9 cellular contexts compared by ENCODE assay signal in the genomic region with DNA sequence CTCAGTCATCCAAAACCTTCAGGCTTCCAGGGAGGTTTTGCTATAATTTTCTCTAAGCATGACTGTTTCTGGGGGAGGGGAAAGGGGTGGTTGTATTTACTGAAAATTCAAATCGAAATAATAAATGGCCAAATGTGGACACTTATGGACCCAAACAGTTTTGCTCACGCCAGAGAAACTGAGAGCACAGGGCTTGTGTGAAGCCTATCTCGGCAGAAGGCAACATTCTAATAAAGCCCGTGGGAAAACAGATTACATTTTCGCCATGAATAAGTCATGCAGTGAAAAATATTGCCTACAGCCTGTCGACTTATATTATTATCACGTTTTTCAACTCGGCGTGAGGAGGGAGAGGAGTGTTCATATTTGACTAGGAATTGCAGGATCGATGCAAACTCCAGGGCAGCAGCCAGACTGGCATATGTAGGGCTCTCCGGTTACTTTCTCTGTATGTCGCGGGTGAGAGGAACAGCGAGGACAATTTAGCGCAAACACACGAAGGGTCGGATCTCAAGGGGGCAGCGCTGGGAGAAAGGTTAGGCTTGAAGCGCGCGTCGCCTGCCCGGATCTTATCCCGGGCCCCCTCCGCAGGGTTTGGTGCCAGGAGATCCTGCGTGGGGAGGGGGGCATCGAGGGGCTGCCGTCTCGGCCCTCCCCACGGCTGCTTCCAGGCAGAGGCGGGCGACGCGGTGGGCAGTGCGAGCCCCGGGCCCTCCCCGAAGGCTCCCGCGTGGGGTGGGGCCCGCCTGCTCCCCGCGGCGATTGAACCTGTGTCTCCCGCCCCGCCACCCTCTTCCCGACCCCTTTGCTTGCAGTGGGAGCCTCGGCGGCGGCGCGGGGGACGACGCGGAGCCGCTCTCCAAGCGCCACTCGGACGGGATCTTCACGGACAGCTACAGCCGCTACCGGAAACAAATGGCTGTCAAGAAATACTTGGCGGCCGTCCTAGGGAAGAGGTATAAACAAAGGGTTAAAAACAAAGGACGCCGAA. TPM values are rescaled to one million over a fixed set of nuclear protein-coding genes. Genes with fewer than 3 reads are reported as not detected.
DNase-seq lines count a peak whose midpoint lies in the region; ATAC-seq and TF ChIP-seq lines count a peak whose summit lies in the region.
"Had no signal": no experiment of that assay in that cellular context is flagged by ENCODE, and none has a peak within 500 bp of the region (broad histone marks: within the 10 kb centered on the region; RNA-seq: fewer than 3 reads in every experiment).

No MANE protein-coding gene starts in this region.

- ATAC-seq in left ventricle myocardium superior (no peak), right lobe of liver (peak in 2 of 4 donors; percentile 10 to 21), HG02623 (IDR thresholded peaks at IDR 0.05; ENCODE audit: unreplicated experiment) (no peak)
- no peak for ATAC-seq in activated T-helper 17 cell treated with anti-CD3 and anti-CD28 coated beads, Interleukin-2, amount 50 U/mL, for 72 hours (replicated peaks)

- intact Hi-C loops in left ventricle myocardium inferior (cut with micrococcal nuclease), result no loop called here
- intact Hi-C loops in left ventricle myocardium superior (cut with micrococcal nuclease), result no loop called here
- intact Hi-C loops in right lobe of liver (cut with DNase I), result no loop called here

- H3K27me3 ChIP-seq in left ventricle myocardium inferior (ENCODE audit: low read depth) (peaks cover 100% of the 10 kb centered on the region), right lobe of liver (peaks cover 10 to 61% of the 10 kb centered on the region in 2 donors)

- H3K4me1 ChIP-seq in left ventricle myocardium inferior (peaks cover 53% of the 10 kb centered on the region), right lobe of liver (peaks cover 0 to 27% (median 7%) of the 10 kb centered on the region in 4 donors), urinary bladder (ENCODE audit: insufficient read depth) (peaks cover 3% of the 10 kb centered on the region)

- no peak for TF ChIP-seq CTCF in left ventricle myocardium inferior (IDR thresholded peaks at IDR 0.05; ENCODE audit: borderline replicate concordance)
- TF ChIP-seq CTCF in right lobe of liver (IDR thresholded peaks at IDR 0.05), result no peak

- H3K9me3 ChIP-seq in left ventricle myocardium inferior (replicated peaks), result no peaks in the 10 kb centered on the region
- H3K9me3 ChIP-seq in right lobe of liver, result no peaks in the 10 kb centered on the region

- H3K36me3 Mint-ChIP-seq in activated T-helper 17 cell treated with anti-CD3 and anti-CD28 coated beads, Interleukin-2, amount 50 U/mL, for 72 hours (ENCODE audit: low read depth), result peaks cover 8% of the 10 kb centered on the region

- no peaks in the 10 kb centered on the region for H3K9me3 Mint-ChIP-seq in activated T-helper 17 cell treated with anti-CD3 and anti-CD28 coated beads, Interleukin-2, amount 50 U/mL, for 72 hours

- H3K36me3 ChIP-seq in left ventricle myocardium inferior (no peaks in the 10 kb centered on the region), right lobe of liver (no peaks in the 10 kb centered on the region), urinary bladder (ENCODE audit: insufficient read depth) (no peaks in the 10 kb centered on the region)

- H3K4me3 Mint-ChIP-seq in activated T-helper 17 cell treated with anti-CD3 and anti-CD28 coated beads, Interleukin-2, amount 50 U/mL, for 72 hours, result peak overlapping the region; percentile 65

- TF ChIP-seq POLR2A in right lobe of liver (IDR thresholded peaks at IDR 0.05), result no peak

- peaks cover 55% of the 10 kb centered on the region for H3K27me3 Mint-ChIP-seq in activated T-helper 17 cell treated with anti-CD3 and anti-CD28 coated beads, Interleukin-2, amount 50 U/mL, for 72 hours

- 6% methylated on average over 18 of the region's 65 CpGs for WGBS in right lobe of liver (ENCODE audit: insufficient coverage, low coverage, low lambda C conversion rate, missing lambda C conversion rate)
- 4% methylated on average over 65 of the region's 65 CpGs for WGBS in urinary bladder

- no peak overlapping the region for H3K27ac Mint-ChIP-seq in activated T-helper 17 cell treated with anti-CD3 and anti-CD28 coated beads, Interleukin-2, amount 50 U/mL, for 72 hours

- peaks cover 5% of the 10 kb centered on the region for H3K4me1 Mint-ChIP-seq in activated T-helper 17 cell treated with anti-CD3 and anti-CD28 coated beads, Interleukin-2, amount 50 U/mL, for 72 hours

- no peak for DNase-seq in left ventricle myocardium inferior
- DNase-seq in left ventricle myocardium superior, result no peak
- DNase-seq in right lobe of liver, result no peak
- DNase-seq in inferior parietal cortex (ENCODE audit: extremely low spot score), result no peak
- no peak for DNase-seq in epidermal melanocyte (ENCODE audit: insufficient read length, low spot score)

- H3K4me3 ChIP-seq in left ventricle myocardium inferior (peak overlapping the region; percentile 66), right lobe of liver (peak overlapping the region; percentile 8 to 44 (median 41)), urinary bladder (ENCODE audit: low read depth, low read length) (peak overlapping the region; percentile 50)

- no peak overlapping the region for H3K27ac ChIP-seq in left ventricle myocardium inferior (replicated peaks)
- no peak overlapping the region for H3K27ac ChIP-seq in right lobe of liver
- H3K27ac ChIP-seq in urinary bladder (ENCODE audit: low read depth), result no peak overlapping the region

RNA-seq across cellular contexts. Expression of gene ADCYAP1, which starts 4.3 kb away (rescaled TPM):
- total RNA-seq in left ventricle myocardium inferior, result 0.19 TPM
- 0.17 TPM for total RNA-seq in left ventricle myocardium superior
- total RNA-seq in activated T-helper 17 cell treated with anti-CD3 and anti-CD28 coated beads, Interleukin-2, amount 50 U/mL, for 72 hours, result not detected
- total RNA-seq in right lobe of liver, result under 1 TPM in 1 of 6 experiments, not detected in 5; 0.12 TPM
- total RNA-seq in urinary bladder, result 6.3 TPM
- 7.6 TPM for polyA plus RNA-seq in urinary bladder
- total RNA-seq: RPMI7951 had no signal
